ENCODE assay signal across 26 cellular contexts in the genomic region with DNA sequence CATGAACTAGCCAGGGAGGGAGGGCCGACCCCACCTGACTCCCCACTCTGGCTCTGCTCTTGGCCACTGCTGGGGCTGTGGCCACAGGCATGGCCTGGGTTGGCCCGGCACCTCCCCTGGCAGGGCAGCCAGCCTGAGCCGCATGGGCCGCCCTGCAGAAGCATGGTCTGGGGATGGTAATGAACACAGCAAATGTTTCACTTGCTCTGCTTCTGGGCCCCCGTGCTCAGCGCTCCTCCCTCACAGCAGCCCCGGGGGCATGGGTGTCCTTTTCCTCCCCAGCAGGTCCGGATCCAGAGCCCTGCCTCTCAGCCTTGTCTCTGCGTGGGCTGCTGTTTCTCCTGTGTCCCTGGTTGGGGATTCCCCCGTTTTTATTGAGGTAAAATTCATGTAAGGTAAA. TPM values are rescaled to one million over a fixed set of nuclear protein-coding genes. Genes with fewer than 3 reads are reported as not detected.
A peak's percentile ranks its signal among the peaks of the same experiment; 100 is the strongest.
DNase-seq lines count a peak whose midpoint lies in the region; ATAC-seq, FAIRE-seq and TF ChIP-seq lines count a peak whose summit lies in the region.
"Had no signal": no experiment of that assay in that cellular context is flagged by ENCODE, and none has a peak within 500 bp of the region (broad histone marks: within the 10 kb centered on the region; RNA-seq: fewer than 3 reads in every experiment).

No MANE protein-coding gene starts in this region.

- CTCF ChIA-PET in SK-N-SH (lab: Yijun Ruan, JAX): no interaction called here

- H3K36me3 ChIP-seq in SK-N-SH (replicated peaks in 1 of 2; ENCODE audit: control insufficient read depth in 1 of 2, insufficient read depth in 2 of 2, low read length in 1 of 2) (no peaks in the 10 kb centered on the region), kidney (ENCODE audit: control insufficient read depth in 1 of 2, insufficient read depth in 2 of 2, low read length in 2 of 2) (no peaks in the 10 kb centered on the region), spleen (no peaks in the 10 kb centered on the region)
- H3K36me3 ChIP-seq: tibial artery had no signal

- H3K4me1 ChIP-seq in SK-N-SH (ENCODE audit: control insufficient read depth in 1 of 2, insufficient read depth in 2 of 2, low read depth in 1 of 2, low read length in 1 of 2) (peaks cover 0 to 6% of the 10 kb centered on the region in 2 experiments; a peak in 1 of 4 replicates), kidney (ENCODE audit: control insufficient read depth in 1 of 2, insufficient read depth in 1 of 2, low read depth in 1 of 2, low read length in 2 of 2) (no peaks in the 10 kb centered on the region), spleen (no peaks in the 10 kb centered on the region)
- H3K4me1 ChIP-seq: foreskin keratinocyte had no signal

- TF ChIP-seq RAD21 in SK-N-SH (IDR thresholded peaks at IDR 0.05; ENCODE audit: low read length): no peak

- TF ChIP-seq POLR2A in spleen (IDR thresholded peaks at IDR 0.05): no peak

- no peaks in the 10 kb centered on the region for H3K9me2 ChIP-seq in SK-N-SH

- H3K4me2 ChIP-seq in SK-N-SH: no peak overlapping the region

- H4K20me1 ChIP-seq in SK-N-SH (ENCODE audit: insufficient read depth): no peaks in the 10 kb centered on the region

- no peaks in the 10 kb centered on the region for H3F3A ChIP-seq in SK-N-SH (replicated peaks; ENCODE audit: insufficient read depth)

- H3K27me3 Mint-ChIP-seq in nephron progenitor cell (ENCODE audit: low read depth, poor library complexity): peaks cover 9% of the 10 kb centered on the region
- H3K27me3 Mint-ChIP-seq: activated naive CD8-positive, alpha-beta T cell treated with anti-CD3 and anti-CD28 coated beads, Interleukin-2, amount 50 U/mL, for 24 hours; activated T-helper 17 cell treated with anti-CD3 and anti-CD28 coated beads, Interleukin-2, amount 50 U/mL, for 72 hours had no signal

- no peak overlapping the region for H2AFZ ChIP-seq in SK-N-SH (ENCODE audit: low read depth)

- H3K9ac ChIP-seq in SK-N-SH (no peak overlapping the region), kidney (ENCODE audit: low read length in 2 of 2) (no peak overlapping the region)

- no peaks in the 10 kb centered on the region for H3K36me3 Mint-ChIP-seq in nephron progenitor cell (ENCODE audit: low read depth)
- H3K36me3 Mint-ChIP-seq: stimulated activated naive B cell treated with anti-CD40 and anti-IgM and Interleukin-4, amounts not matched to agents 10 μg/mL and 1 μg/mL and 100 μg/mL, for 72 hours had no signal

- no peaks in the 10 kb centered on the region for H3K9me3 ChIP-seq in SK-N-SH
- no peaks in the 10 kb centered on the region for H3K9me3 ChIP-seq in kidney (ENCODE audit: control insufficient read depth in 1 of 2, low read length in 2 of 2)
- H3K9me3 ChIP-seq in spleen: no peaks in the 10 kb centered on the region
- H3K9me3 ChIP-seq: tibial artery had no signal

- no peak; the same call in 2 of the 3 replicates for ATAC-seq in SK-N-SH treated with all-trans-retinoic acid at 6 μM for 48 hours
- ATAC-seq in HG02840 (IDR thresholded peaks at IDR 0.05; ENCODE audit: low FRiP score, unreplicated experiment): no peak
- ATAC-seq: activated naive CD8-positive, alpha-beta T cell treated with anti-CD3 and anti-CD28 coated beads, Interleukin-2, amount 50 U/mL, for 24 hours; activated T-helper 17 cell treated with anti-CD3 and anti-CD28 coated beads, Interleukin-2, amount 50 U/mL, for 72 hours; foreskin keratinocyte; right cardiac atrium had no signal

- H3K27me3 ChIP-seq in SK-N-SH (ENCODE audit: insufficient read depth): no peaks in the 10 kb centered on the region
- no peaks in the 10 kb centered on the region for H3K27me3 ChIP-seq in spleen (replicated peaks in 1 of 7)
- H3K27me3 ChIP-seq: foreskin keratinocyte, tibial artery had no signal

- H3K4me3 Mint-ChIP-seq in nephron progenitor cell: no peak overlapping the region
- H3K4me3 Mint-ChIP-seq: activated naive CD8-positive, alpha-beta T cell treated with anti-CD3 and anti-CD28 coated beads, Interleukin-2, amount 50 U/mL, for 24 hours; activated T-helper 17 cell treated with anti-CD3 and anti-CD28 coated beads, Interleukin-2, amount 50 U/mL, for 72 hours; dendritic cell treated with granulocyte-macrophage colony-stimulating factor and Interleukin-4, amounts not matched to agents 40 ng/mL and 50 ng/mL, for 4 days; stimulated activated naive B cell treated with anti-CD40 and anti-IgM and Interleukin-4, amounts not matched to agents 10 μg/mL and 1 μg/mL and 100 μg/mL, for 72 hours had no signal

- no peak for TF ChIP-seq EP300 in SK-N-SH (IDR thresholded peaks at IDR 0.05; ENCODE audit: borderline replicate concordance in 1 of 2, low read depth in 1 of 2, low read length in 1 of 2)

- H3K27ac ChIP-seq in SK-N-SH (ENCODE audit: low read depth in 2 of 2, low read length in 1 of 2): no peak overlapping the region
- no peak overlapping the region for H3K27ac ChIP-seq in kidney (ENCODE audit: low read depth in 2 of 2, low read length in 2 of 2)
- no peak overlapping the region for H3K27ac ChIP-seq in spleen
- H3K27ac ChIP-seq: 22Rv1, foreskin keratinocyte, SK-N-MC, tibial artery had no signal

- no peak for TF ChIP-seq CTCF in SK-N-SH (IDR thresholded peaks at IDR 0.05)
- no peak for TF ChIP-seq CTCF in kidney (IDR thresholded peaks at IDR 0.05; ENCODE audit: borderline replicate concordance, extremely low read depth, insufficient read depth)
- TF ChIP-seq CTCF in spleen (IDR thresholded peaks at IDR 0.05 in 8 of 11, conservative IDR thresholded peaks at IDR 0.05 in 3 of 11): no peak
- no peak for TF ChIP-seq CTCF in nephron progenitor cell (IDR thresholded peaks at IDR 0.05)

- H3K9me3 Mint-ChIP-seq in nephron progenitor cell: peaks cover 10% of the 10 kb centered on the region
- H3K9me3 Mint-ChIP-seq: activated naive CD8-positive, alpha-beta T cell treated with anti-CD3 and anti-CD28 coated beads, Interleukin-2, amount 50 U/mL, for 24 hours; activated T-helper 17 cell treated with anti-CD3 and anti-CD28 coated beads, Interleukin-2, amount 50 U/mL, for 72 hours; dendritic cell treated with granulocyte-macrophage colony-stimulating factor and Interleukin-4, amounts not matched to agents 40 ng/mL and 50 ng/mL, for 4 days; stimulated activated naive B cell treated with anti-CD40 and anti-IgM and Interleukin-4, amounts not matched to agents 10 μg/mL and 1 μg/mL and 100 μg/mL, for 72 hours had no signal

- 26% methylated on average over 10 of the region's 10 CpGs for WGBS in SK-N-SH (ENCODE audit: low lambda C conversion rate)
- 64 to 81% (median 72%) methylated on average over 9 to 10 of the region's 10 CpGs for WGBS in spleen, 5 donors

- peak; percentile 52 for DNase-seq in SK-N-SH
- peak; percentile 29 for DNase-seq in RPMI7951 (ENCODE audit: low read depth)
- peak; percentile 84 for DNase-seq in kidney
- peak; percentile 67 for DNase-seq in spleen
- no peak for DNase-seq in activated gamma-delta T cell (lab: John Stamatoyannopoulos, UW)
- no peak for DNase-seq in nephron progenitor cell
- DNase-seq: activated naive CD8-positive, alpha-beta T cell treated with anti-CD3 and anti-CD28 coated beads, Interleukin-2, amount 50 U/mL, for 24 hours; AML-193; foreskin keratinocyte; Kasumi-1; NCI-H1092 treated with DMSO at 0.1 percent for 48 hours; NCI-H2107; NCI-H526 treated with DMSO at 0.1 percent for 48 hours; OCI-M1; stimulated activated naive B cell treated with anti-CD40 and anti-IgM and Interleukin-4, amounts not matched to agents 10 μg/mL and 1 μg/mL and 100 μg/mL, for 72 hours; T1000 had no signal

- no peak overlapping the region for H3K27ac Mint-ChIP-seq in nephron progenitor cell
- H3K27ac Mint-ChIP-seq: activated naive CD8-positive, alpha-beta T cell treated with anti-CD3 and anti-CD28 coated beads, Interleukin-2, amount 50 U/mL, for 24 hours; activated T-helper 17 cell treated with anti-CD3 and anti-CD28 coated beads, Interleukin-2, amount 50 U/mL, for 72 hours; dendritic cell treated with granulocyte-macrophage colony-stimulating factor and Interleukin-4, amounts not matched to agents 40 ng/mL and 50 ng/mL, for 4 days; stimulated activated naive B cell treated with anti-CD40 and anti-IgM and Interleukin-4, amounts not matched to agents 10 μg/mL and 1 μg/mL and 100 μg/mL, for 72 hours had no signal

- no peaks in the 10 kb centered on the region for H3K79me2 ChIP-seq in SK-N-SH (ENCODE audit: insufficient read depth)

- intact Hi-C loops in kidney (cut with DNase I): no loop called here
- intact Hi-C loops in spleen (cut with DNase I; ENCODE audit: low total_unique reads): no loop called here

- H3K4me3 ChIP-seq in SK-N-SH (ENCODE audit: low read depth in 2 of 2, low read length in 1 of 2) (no peak overlapping the region), kidney (ENCODE audit: low read length in 2 of 2) (no peak overlapping the region), spleen (no peak overlapping the region)
- H3K4me3 ChIP-seq: SK-N-MC, tibial artery had no signal

- peaks cover 10% of the 10 kb centered on the region for H3K4me1 Mint-ChIP-seq in nephron progenitor cell
- H3K4me1 Mint-ChIP-seq: activated T-helper 17 cell treated with anti-CD3 and anti-CD28 coated beads, Interleukin-2, amount 50 U/mL, for 72 hours had no signal

- FAIRE-seq in kidney (lab: Jason Lieb, UNC): no peak
- FAIRE-seq: D721Med, H54 had no signal

- POLR2A ChIA-PET in SK-N-SH (lab: Yijun Ruan, JAX): no interaction called here

TF ChIP-seq in SK-N-SH, 30 proteins besides CTCF, POLR2A, EP300 and RAD21 (continues in another document):
- TF ChIP-seq FOXM1 (IDR thresholded peaks at IDR 0.05; ENCODE audit: low read depth) (no peak), JUND (IDR thresholded peaks at IDR 0.05) (no peak), MXI1 (IDR thresholded peaks at IDR 0.05; ENCODE audit: low read depth, low read length) (no peak), SMC3 (IDR thresholded peaks at IDR 0.05; ENCODE audit: low read depth, low read length) (no peak), GABPA (IDR thresholded peaks at IDR 0.05; ENCODE audit: low read depth) (no peak), MEF2A (IDR thresholded peaks at IDR 0.05; ENCODE audit: borderline replicate concordance, low read depth) (no peak), NFIC (IDR thresholded peaks at IDR 0.05; ENCODE audit: borderline replicate concordance) (no peak)

RNA-seq across cellular contexts. Expression of a gene that starts 30.9 kb away (rescaled TPM):
- polyA plus RNA-seq in SK-N-SH (2012; rRNA removed) (0.31 and 0.36 TPM in 2 replicates), kidney (ENCODE audit: insufficient read depth, low read depth, low replicate concordance) (3.4 TPM), spleen (under 1 TPM; 0.11 to 0.77 (median 0.12) TPM)
- 0.13 and 0.18 TPM in 2 replicates for polyA plus RNA-seq in SK-N-SH (2012; cell fraction: cytosol; rRNA removed)
- 0.20 and 0.27 TPM in 2 replicates for polyA plus RNA-seq in SK-N-SH (2012; cell fraction: nucleus; rRNA removed)
- total RNA-seq in RPMI7951 (2014; rRNA removed; shearing (Covaris generic)): 0.10 TPM in 1 of 2 replicates, not detected in the other
- total RNA-seq in kidney (3.1 TPM), spleen (1 to 10 TPM; 1.0 to 4.8 (median 2.6) TPM)

Comparison
In these comparisons a context has a peak if more than half of its experiments do, and no peak if none do; other contexts are left out.
1. DNase-seq: peak in SK-N-SH (single experiment), RPMI7951 (single experiment), kidney (single experiment) and spleen (single experiment); none in activated gamma-delta T cell (single experiment) and nephron progenitor cell (single experiment).